In the genomic region with DNA sequence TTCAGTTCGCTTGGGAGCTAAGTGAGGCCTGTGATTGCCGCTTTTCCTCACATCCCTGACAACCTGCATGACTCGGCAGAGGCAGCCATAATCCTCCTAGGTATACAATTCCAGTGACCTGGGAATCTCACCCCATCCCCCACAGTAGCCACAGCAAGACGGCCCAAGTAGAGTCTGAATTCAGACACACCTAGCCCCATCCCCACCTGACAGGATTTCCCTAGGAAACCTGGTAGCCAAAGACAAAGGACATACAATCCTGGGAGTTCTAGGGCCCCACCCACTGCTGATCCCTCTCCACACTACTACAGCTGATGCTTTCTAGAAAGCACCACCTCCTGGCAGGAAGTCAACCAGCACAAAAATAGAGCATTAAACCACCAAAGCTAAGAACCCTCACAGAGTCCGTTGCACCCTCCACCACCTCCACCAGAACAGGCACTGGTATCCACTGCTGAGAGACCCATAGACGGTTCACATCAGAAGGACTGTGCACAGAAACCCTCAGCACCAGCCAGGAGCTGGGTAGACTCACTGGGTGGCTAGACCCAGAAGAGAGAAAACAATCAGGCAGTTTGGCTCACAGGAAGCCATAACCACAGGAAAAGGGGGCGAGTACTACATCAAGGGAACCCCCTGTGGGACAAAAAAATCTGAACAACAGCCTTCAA, we compare ENCODE assay signal across 12 cellular contexts. TPM values are rescaled to one million over a fixed set of nuclear protein-coding genes. Genes with fewer than 3 reads are reported as not detected.
A peak's percentile ranks its signal among the peaks of the same experiment; 100 is the strongest.
DNase-seq lines count a peak whose midpoint lies in the region; ATAC-seq and TF ChIP-seq lines count a peak whose summit lies in the region.
"Had no signal": no experiment of that assay in that cellular context is flagged by ENCODE, and none has a peak within 500 bp of the region (broad histone marks: within the 10 kb centered on the region; RNA-seq: fewer than 3 reads in every experiment).

No MANE protein-coding gene starts in this region.

- intact Hi-C loops in CD14-positive monocyte (cut with micrococcal nuclease), result no loop called here

- H3K4me1 ChIP-seq in DOHH2 (ENCODE audit: control insufficient read depth, low read length), result peaks cover 7% of the 10 kb centered on the region
- H3K4me1 ChIP-seq: testis had no signal

- peak; percentile 65 for DNase-seq in activated CD8-positive, alpha-beta T cell treated with anti-CD3 and anti-CD28 coated beads, Interleukin-2, amount 10 ng/mL, durations not matched to agents 7 days and 5 days
- DNase-seq in immature natural killer cell (peak; percentile 12 to 16 (median 14)), GM10266 (ENCODE audit: extremely low spot score) (no peak), ACHN (no peak), CD14-positive monocyte (ENCODE audit: low spot score) (no peak)
- DNase-seq: DMS153; NCI-H2171 treated with DMSO at 0.1 percent for 48 hours; stimulated activated CD4-positive, alpha-beta T cell treated with anti-CD3 and anti-CD28 coated beads, Interleukin-2, amount 100 ng/mL, for 48 hours; testis had no signal

- H3K9me3 ChIP-seq in DOHH2 (ENCODE audit: control insufficient read depth, insufficient read depth, low read length) (no peaks in the 10 kb centered on the region), KOPT-K1 (ENCODE audit: insufficient read depth, low read length, poor library complexity, severe bottlenecking) (peaks cover 52% of the 10 kb centered on the region)
- H3K9me3 ChIP-seq: testis had no signal

- no peaks in the 10 kb centered on the region for H3F3A ChIP-seq in DOHH2 (ENCODE audit: control insufficient read depth, insufficient read depth)

- no peaks in the 10 kb centered on the region for H3K79me2 ChIP-seq in DOHH2 (ENCODE audit: control insufficient read depth, low read length)

- H3K27ac Mint-ChIP-seq in activated CD8-positive, alpha-beta T cell treated with anti-CD3 and anti-CD28 coated beads, Interleukin-2, amount 10 ng/mL, durations not matched to agents 7 days and 5 days, result peak overlapping the region; percentile 94
- H3K27ac Mint-ChIP-seq in immature natural killer cell, result peak overlapping the region in 4 of 6 donors; percentile 2 to 85 (median 30)
- H3K27ac Mint-ChIP-seq in CD14-positive monocyte, result no peak overlapping the region

- no peaks in the 10 kb centered on the region for H3K27me3 Mint-ChIP-seq in activated CD8-positive, alpha-beta T cell treated with anti-CD3 and anti-CD28 coated beads, Interleukin-2, amount 10 ng/mL, durations not matched to agents 7 days and 5 days (ENCODE audit: low read depth)
- H3K27me3 Mint-ChIP-seq in immature natural killer cell (ENCODE audit: low read depth in 3 of 3), result peaks cover 0 to 1% (median 0%) of the 10 kb centered on the region in 3 donors
- no peaks in the 10 kb centered on the region for H3K27me3 Mint-ChIP-seq in CD14-positive monocyte (ENCODE audit: low read depth in 3 of 3)

- no peak for TF ChIP-seq CTCF in DOHH2 (IDR thresholded peaks at IDR 0.05; ENCODE audit: low read depth, low read length, poor library complexity, severe bottlenecking)
- no peak for TF ChIP-seq CTCF in GM10266 (IDR thresholded peaks at IDR 0.05; ENCODE audit: control insufficient read depth, insufficient read depth, low read depth, missing control alignments)
- no peak for TF ChIP-seq CTCF in CD14-positive monocyte (IDR thresholded peaks at IDR 0.05)

- H3K4me3 ChIP-seq in DOHH2 (ENCODE audit: low read length), result no peak overlapping the region
- H3K4me3 ChIP-seq: testis had no signal

- in situ Hi-C loops in ACHN (cut with HindIII; ENCODE audit: low pct_ligation_motif_present, low pct_unique_long_range_greater_than_20kb, low sequenced_read_pairs), result no loop called here

- H3K4me2 ChIP-seq in DOHH2 (ENCODE audit: low read length), result peak overlapping the region; percentile 19; the same call in 1 of the 2 replicates

- H3K36me3 Mint-ChIP-seq in activated CD8-positive, alpha-beta T cell treated with anti-CD3 and anti-CD28 coated beads, Interleukin-2, amount 10 ng/mL, durations not matched to agents 7 days and 5 days (ENCODE audit: low read depth), result peaks cover 61% of the 10 kb centered on the region
- H3K36me3 Mint-ChIP-seq in immature natural killer cell (peaks cover 0 to 15% (median 10%) of the 10 kb centered on the region in 3 donors), CD14-positive monocyte (no peaks in the 10 kb centered on the region)

- CTCF ChIA-PET in activated CD8-positive, alpha-beta T cell treated with anti-CD3 and anti-CD28 coated beads, Interleukin-2, amount 10 ng/mL, durations not matched to agents 7 days and 5 days (lab: Charles Lee), result interaction anchor here (0.8 to 2.9 kb wide), 11 partner anchors 9 to 655 kb away, joined by 3 to 10 read pairs (median 5); a partner anchor contains a TSS

- no peaks in the 10 kb centered on the region for H3K36me3 ChIP-seq in DOHH2 (ENCODE audit: control insufficient read depth, low read length)
- peaks cover 9% of the 10 kb centered on the region; the same call in 1 of the 2 replicates for H3K36me3 ChIP-seq in KOPT-K1 (ENCODE audit: insufficient read depth, low read length)

- H3K4me3 Mint-ChIP-seq in activated CD8-positive, alpha-beta T cell treated with anti-CD3 and anti-CD28 coated beads, Interleukin-2, amount 10 ng/mL, durations not matched to agents 7 days and 5 days, result peak overlapping the region; percentile 44
- peak overlapping the region; percentile 41 to 75 (median 59) for H3K4me3 Mint-ChIP-seq in immature natural killer cell
- H3K4me3 Mint-ChIP-seq in CD14-positive monocyte, result no peak overlapping the region

- H4K20me1 ChIP-seq in DOHH2 (ENCODE audit: control insufficient read depth, insufficient read depth, low read depth, low read length), result no peaks in the 10 kb centered on the region

- H3K4me1 Mint-ChIP-seq in activated CD8-positive, alpha-beta T cell treated with anti-CD3 and anti-CD28 coated beads, Interleukin-2, amount 10 ng/mL, durations not matched to agents 7 days and 5 days (ENCODE audit: low read depth), result peaks cover 48% of the 10 kb centered on the region
- H3K4me1 Mint-ChIP-seq in immature natural killer cell (peaks cover 21 to 22% of the 10 kb centered on the region in 2 donors), CD14-positive monocyte (peaks cover 6% of the 10 kb centered on the region)

- H3K9me3 Mint-ChIP-seq in activated CD8-positive, alpha-beta T cell treated with anti-CD3 and anti-CD28 coated beads, Interleukin-2, amount 10 ng/mL, durations not matched to agents 7 days and 5 days (ENCODE audit: insufficient read depth), result peaks cover 30% of the 10 kb centered on the region
- H3K9me3 Mint-ChIP-seq in immature natural killer cell (peaks cover 0 to 5% (median 0%) of the 10 kb centered on the region in 6 donors), CD14-positive monocyte (peaks cover 11 to 26% (median 17%) of the 10 kb centered on the region in 7 donors)

- H3K27ac ChIP-seq in DOHH2 (ENCODE audit: low read depth, low read length), result no peak overlapping the region
- H3K27ac ChIP-seq in KOPT-K1 (ENCODE audit: low read depth, low read length, poor library complexity, severe bottlenecking), result peak overlapping the region; percentile 99
- H3K27ac ChIP-seq: testis had no signal

- no peaks in the 10 kb centered on the region for H3K27me3 ChIP-seq in DOHH2 (ENCODE audit: control insufficient read depth, low read length)
- H3K27me3 ChIP-seq: testis had no signal

- peak; percentile 82 for ATAC-seq in activated CD8-positive, alpha-beta T cell treated with anti-CD3 and anti-CD28 coated beads, Interleukin-2, amount 10 ng/mL, durations not matched to agents 7 days and 5 days
- ATAC-seq in GM21528 (IDR thresholded peaks at IDR 0.05; ENCODE audit: low FRiP score, unreplicated experiment), result no peak

- H3K9me2 ChIP-seq in DOHH2 (replicated peaks; ENCODE audit: control insufficient read depth, low read length), result no peaks in the 10 kb centered on the region

- POLR2A ChIA-PET in activated CD8-positive, alpha-beta T cell treated with anti-CD3 and anti-CD28 coated beads, Interleukin-2, amount 10 ng/mL, durations not matched to agents 7 days and 5 days (lab: Charles Lee), result interaction anchor here (0.9 to 1.6 kb wide), 4 partner anchors 11 to 110 kb away, joined by 3 to 6 read pairs (median 4); a partner anchor contains a TSS

RNA-seq across cellular contexts. Expression of a gene that starts 17.9 kb away (rescaled TPM):
- total RNA-seq in activated CD8-positive, alpha-beta T cell treated with anti-CD3 and anti-CD28 coated beads, Interleukin-2, amount 10 ng/mL, durations not matched to agents 7 days and 5 days, result 1 to 10 TPM; 2.7 to 3.0 TPM
- 10 to 100 TPM in 1 of 3 donors, 1 to 10 TPM in 2; 2.6 to 11.8 (median 4.4) TPM for polyA plus RNA-seq in immature natural killer cell
- 1 to 10 TPM; 1.3 to 2.5 TPM for polyA plus RNA-seq in CD14-positive monocyte

Comparison
In these comparisons a context has a peak if more than half of its experiments do, and no peak if none do; other contexts are left out.
1. DNase-seq: peak in activated CD8-positive, alpha-beta T cell treated with anti-CD3 and anti-CD28 coated beads, Interleukin-2, amount 10 ng/mL, durations not matched to agents 7 days and 5 days (single experiment) and immature natural killer cell (3 of 3); none in GM10266 (single experiment), ACHN (single experiment) and CD14-positive monocyte (single experiment).
2. H3K27ac Mint-ChIP-seq: peak in activated CD8-positive, alpha-beta T cell treated with anti-CD3 and anti-CD28 coated beads, Interleukin-2, amount 10 ng/mL, durations not matched to agents 7 days and 5 days (single experiment) and immature natural killer cell (4 of 6); none in CD14-positive monocyte (0 of 7).
3. H3K4me3 Mint-ChIP-seq: peak in activated CD8-positive, alpha-beta T cell treated with anti-CD3 and anti-CD28 coated beads, Interleukin-2, amount 10 ng/mL, durations not matched to agents 7 days and 5 days (single experiment) and immature natural killer cell (5 of 5); none in CD14-positive monocyte (0 of 2).